Comparison of ENCODE assay signal across 1 cellular context in the genomic region with DNA sequence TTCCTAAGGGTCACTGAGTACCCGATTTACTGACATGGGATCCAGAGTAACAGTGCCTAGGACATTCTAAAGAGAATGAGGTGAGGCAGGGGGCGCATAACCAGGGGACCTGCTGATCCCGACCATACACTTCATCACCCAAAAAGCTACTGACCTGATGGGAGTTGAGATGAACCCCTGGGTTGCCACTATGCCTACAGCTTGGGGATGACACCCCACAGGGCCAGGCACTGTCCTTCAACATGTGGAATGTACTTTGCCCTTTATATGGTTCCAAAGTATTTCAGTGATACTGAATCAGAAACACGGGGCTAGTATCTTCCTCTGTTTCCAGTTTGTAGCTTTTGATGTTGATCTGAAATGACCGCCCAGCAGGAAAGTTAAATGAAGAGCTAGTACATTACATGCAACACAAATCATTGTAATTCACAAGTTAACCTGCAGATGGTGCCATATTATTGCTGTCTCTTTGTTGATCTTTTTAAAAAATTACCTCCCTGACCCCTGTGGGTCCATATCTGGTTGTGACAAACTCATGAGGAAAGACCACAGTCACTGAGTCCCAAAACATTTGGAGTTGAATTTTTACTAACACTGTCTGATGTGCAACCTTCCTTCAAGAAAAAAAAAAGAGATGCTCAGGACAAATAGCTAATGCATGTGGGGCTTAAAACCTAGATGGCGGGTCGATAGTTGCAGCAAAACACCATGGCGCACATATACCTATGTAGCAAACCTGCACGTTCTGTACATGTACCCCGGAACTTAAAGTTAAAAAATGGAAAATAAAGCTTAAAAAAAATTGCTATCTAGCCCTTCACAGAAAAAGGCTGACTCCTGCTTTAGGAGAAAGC.
TF ChIP-seq lines count a peak whose summit lies in the region.

No MANE protein-coding gene starts in this region.

TF ChIP-seq in K562, 482 proteins besides CTCF, POLR2A, EP300 and RAD21 (continued from another document):
- TF ChIP-seq, protein P1, sequence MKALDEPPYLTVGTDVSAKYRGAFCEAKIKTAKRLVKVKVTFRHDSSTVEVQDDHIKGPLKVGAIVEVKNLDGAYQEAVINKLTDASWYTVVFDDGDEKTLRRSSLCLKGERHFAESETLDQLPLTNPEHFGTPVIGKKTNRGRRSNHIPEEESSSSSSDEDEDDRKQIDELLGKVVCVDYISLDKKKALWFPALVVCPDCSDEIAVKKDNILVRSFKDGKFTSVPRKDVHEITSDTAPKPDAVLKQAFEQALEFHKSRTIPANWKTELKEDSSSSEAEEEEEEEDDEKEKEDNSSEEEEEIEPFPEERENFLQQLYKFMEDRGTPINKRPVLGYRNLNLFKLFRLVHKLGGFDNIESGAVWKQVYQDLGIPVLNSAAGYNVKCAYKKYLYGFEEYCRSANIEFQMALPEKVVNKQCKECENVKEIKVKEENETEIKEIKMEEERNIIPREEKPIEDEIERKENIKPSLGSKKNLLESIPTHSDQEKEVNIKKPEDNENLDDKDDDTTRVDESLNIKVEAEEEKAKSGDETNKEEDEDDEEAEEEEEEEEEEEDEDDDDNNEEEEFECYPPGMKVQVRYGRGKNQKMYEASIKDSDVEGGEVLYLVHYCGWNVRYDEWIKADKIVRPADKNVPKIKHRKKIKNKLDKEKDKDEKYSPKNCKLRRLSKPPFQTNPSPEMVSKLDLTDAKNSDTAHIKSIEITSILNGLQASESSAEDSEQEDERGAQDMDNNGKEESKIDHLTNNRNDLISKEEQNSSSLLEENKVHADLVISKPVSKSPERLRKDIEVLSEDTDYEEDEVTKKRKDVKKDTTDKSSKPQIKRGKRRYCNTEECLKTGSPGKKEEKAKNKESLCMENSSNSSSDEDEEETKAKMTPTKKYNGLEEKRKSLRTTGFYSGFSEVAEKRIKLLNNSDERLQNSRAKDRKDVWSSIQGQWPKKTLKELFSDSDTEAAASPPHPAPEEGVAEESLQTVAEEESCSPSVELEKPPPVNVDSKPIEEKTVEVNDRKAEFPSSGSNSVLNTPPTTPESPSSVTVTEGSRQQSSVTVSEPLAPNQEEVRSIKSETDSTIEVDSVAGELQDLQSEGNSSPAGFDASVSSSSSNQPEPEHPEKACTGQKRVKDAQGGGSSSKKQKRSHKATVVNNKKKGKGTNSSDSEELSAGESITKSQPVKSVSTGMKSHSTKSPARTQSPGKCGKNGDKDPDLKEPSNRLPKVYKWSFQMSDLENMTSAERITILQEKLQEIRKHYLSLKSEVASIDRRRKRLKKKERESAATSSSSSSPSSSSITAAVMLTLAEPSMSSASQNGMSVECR (CRISPR knock-in tag; IDR thresholded peaks at IDR 0.05) = no peak
- TF ChIP-seq BRF1 (IDR thresholded peaks at IDR 0.05; ENCODE audit: borderline replicate concordance, extremely low read depth, insufficient read length) (no peak), NCOA1 (IDR thresholded peaks at IDR 0.05; ENCODE audit: low read depth) (no peak), RBM22 (IDR thresholded peaks at IDR 0.05; ENCODE audit: low read depth, low read length, poor library complexity, severe bottlenecking) (no peak), FOXA3 (CRISPR knock-in tag; conservative IDR thresholded peaks at IDR 0.05 in 1 of 2, IDR thresholded peaks at IDR 0.05 in 1 of 2) (0 out of 4 replicates have a peak, but pooled peaks of 1 of the 2 experiments have one; percentile 13), ZNF699 (CRISPR knock-in tag; IDR thresholded peaks at IDR 0.05; ENCODE audit: insufficient replicate concordance) (no peak), ASH1L (IDR thresholded peaks at IDR 0.05; ENCODE audit: borderline replicate concordance, low read depth, partially characterized antibody) (no peak), HEY1 (CRISPR knock-in tag; IDR thresholded peaks at IDR 0.05; ENCODE audit: borderline replicate concordance) (no peak), KLF1 (tag; IDR thresholded peaks at IDR 0.05) (no peak), ARNT (IDR thresholded peaks at IDR 0.05) (peak in 1 of 2 experiments; percentile 44; a peak in 1 of 4 replicates), FOXM1 (IDR thresholded peaks at IDR 0.05; ENCODE audit: low read depth) (0 out of 2 replicates have a peak, but pooled peaks have one; percentile 23), FOXM1 (CRISPR knock-in tag; IDR thresholded peaks at IDR 0.05; ENCODE audit: low read depth) (no peak), ZNF77 (CRISPR knock-in tag; IDR thresholded peaks at IDR 0.05) (no peak), L3MBTL2 (IDR thresholded peaks at IDR 0.05) (no peak), PCBP2 (IDR thresholded peaks at IDR 0.05; ENCODE audit: low read depth, low read length, poor library complexity, severe bottlenecking) (no peak), RB1 (IDR thresholded peaks at IDR 0.05; ENCODE audit: low read depth) (no peak), ARID1B (IDR thresholded peaks at IDR 0.05) (no peak), FOXK1 (CRISPR knock-in tag; IDR thresholded peaks at IDR 0.05; ENCODE audit: borderline replicate concordance) (no peak), JUND (IDR thresholded peaks at IDR 0.05; ENCODE audit: borderline replicate concordance, low read depth, low read length) (peak; percentile 11; the same call in 1 of the 2 replicates), JUND (tag; IDR thresholded peaks at IDR 0.05; ENCODE audit: borderline replicate concordance, low read depth, low read length) (no peak), PTTG1 (tag; IDR thresholded peaks at IDR 0.05; ENCODE audit: low read depth) (no peak), RBFOX2 (IDR thresholded peaks at IDR 0.05; ENCODE audit: low read depth, low read length) (no peak), SP1 (CRISPR knock-in tag; IDR thresholded peaks at IDR 0.05) (no peak), NBN (IDR thresholded peaks at IDR 0.05; ENCODE audit: low read depth) (no peak), ZNF324 (CRISPR knock-in tag; IDR thresholded peaks at IDR 0.05) (no peak)
- TF ChIP-seq, protein P2, sequence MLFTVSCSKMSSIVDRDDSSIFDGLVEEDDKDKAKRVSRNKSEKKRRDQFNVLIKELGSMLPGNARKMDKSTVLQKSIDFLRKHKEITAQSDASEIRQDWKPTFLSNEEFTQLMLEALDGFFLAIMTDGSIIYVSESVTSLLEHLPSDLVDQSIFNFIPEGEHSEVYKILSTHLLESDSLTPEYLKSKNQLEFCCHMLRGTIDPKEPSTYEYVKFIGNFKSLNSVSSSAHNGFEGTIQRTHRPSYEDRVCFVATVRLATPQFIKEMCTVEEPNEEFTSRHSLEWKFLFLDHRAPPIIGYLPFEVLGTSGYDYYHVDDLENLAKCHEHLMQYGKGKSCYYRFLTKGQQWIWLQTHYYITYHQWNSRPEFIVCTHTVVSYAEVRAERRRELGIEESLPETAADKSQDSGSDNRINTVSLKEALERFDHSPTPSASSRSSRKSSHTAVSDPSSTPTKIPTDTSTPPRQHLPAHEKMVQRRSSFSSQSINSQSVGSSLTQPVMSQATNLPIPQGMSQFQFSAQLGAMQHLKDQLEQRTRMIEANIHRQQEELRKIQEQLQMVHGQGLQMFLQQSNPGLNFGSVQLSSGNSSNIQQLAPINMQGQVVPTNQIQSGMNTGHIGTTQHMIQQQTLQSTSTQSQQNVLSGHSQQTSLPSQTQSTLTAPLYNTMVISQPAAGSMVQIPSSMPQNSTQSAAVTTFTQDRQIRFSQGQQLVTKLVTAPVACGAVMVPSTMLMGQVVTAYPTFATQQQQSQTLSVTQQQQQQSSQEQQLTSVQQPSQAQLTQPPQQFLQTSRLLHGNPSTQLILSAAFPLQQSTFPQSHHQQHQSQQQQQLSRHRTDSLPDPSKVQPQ (CRISPR knock-in tag; IDR thresholded peaks at IDR 0.05; ENCODE audit: borderline replicate concordance) = no peak
- TF ChIP-seq, protein P3, sequence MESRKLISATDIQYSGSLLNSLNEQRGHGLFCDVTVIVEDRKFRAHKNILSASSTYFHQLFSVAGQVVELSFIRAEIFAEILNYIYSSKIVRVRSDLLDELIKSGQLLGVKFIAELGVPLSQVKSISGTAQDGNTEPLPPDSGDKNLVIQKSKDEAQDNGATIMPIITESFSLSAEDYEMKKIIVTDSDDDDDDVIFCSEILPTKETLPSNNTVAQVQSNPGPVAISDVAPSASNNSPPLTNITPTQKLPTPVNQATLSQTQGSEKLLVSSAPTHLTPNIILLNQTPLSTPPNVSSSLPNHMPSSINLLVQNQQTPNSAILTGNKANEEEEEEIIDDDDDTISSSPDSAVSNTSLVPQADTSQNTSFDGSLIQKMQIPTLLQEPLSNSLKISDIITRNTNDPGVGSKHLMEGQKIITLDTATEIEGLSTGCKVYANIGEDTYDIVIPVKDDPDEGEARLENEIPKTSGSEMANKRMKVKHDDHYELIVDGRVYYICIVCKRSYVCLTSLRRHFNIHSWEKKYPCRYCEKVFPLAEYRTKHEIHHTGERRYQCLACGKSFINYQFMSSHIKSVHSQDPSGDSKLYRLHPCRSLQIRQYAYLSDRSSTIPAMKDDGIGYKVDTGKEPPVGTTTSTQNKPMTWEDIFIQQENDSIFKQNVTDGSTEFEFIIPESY (CRISPR knock-in tag; IDR thresholded peaks at IDR 0.05) = peak; percentile 77
- TF ChIP-seq, protein P4, sequence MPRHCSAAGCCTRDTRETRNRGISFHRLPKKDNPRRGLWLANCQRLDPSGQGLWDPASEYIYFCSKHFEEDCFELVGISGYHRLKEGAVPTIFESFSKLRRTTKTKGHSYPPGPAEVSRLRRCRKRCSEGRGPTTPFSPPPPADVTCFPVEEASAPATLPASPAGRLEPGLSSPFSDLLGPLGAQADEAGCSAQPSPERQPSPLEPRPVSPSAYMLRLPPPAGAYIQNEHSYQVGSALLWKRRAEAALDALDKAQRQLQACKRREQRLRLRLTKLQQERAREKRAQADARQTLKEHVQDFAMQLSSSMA (CRISPR knock-in tag; IDR thresholded peaks at IDR 0.05) = no peak
- TF ChIP-seq, protein P5, sequence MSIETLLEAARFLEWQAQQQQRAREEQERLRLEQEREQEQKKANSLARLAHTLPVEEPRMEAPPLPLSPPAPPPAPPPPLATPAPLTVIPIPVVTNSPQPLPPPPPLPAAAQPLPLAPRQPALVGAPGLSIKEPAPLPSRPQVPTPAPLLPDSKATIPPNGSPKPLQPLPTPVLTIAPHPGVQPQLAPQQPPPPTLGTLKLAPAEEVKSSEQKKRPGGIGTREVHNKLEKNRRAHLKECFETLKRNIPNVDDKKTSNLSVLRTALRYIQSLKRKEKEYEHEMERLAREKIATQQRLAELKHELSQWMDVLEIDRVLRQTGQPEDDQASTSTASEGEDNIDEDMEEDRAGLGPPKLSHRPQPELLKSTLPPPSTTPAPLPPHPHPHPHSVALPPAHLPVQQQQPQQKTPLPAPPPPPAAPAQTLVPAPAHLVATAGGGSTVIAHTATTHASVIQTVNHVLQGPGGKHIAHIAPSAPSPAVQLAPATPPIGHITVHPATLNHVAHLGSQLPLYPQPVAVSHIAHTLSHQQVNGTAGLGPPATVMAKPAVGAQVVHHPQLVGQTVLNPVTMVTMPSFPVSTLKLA (conservative IDR thresholded peaks at IDR 0.05) = no peak
- TF ChIP-seq, protein P6, sequence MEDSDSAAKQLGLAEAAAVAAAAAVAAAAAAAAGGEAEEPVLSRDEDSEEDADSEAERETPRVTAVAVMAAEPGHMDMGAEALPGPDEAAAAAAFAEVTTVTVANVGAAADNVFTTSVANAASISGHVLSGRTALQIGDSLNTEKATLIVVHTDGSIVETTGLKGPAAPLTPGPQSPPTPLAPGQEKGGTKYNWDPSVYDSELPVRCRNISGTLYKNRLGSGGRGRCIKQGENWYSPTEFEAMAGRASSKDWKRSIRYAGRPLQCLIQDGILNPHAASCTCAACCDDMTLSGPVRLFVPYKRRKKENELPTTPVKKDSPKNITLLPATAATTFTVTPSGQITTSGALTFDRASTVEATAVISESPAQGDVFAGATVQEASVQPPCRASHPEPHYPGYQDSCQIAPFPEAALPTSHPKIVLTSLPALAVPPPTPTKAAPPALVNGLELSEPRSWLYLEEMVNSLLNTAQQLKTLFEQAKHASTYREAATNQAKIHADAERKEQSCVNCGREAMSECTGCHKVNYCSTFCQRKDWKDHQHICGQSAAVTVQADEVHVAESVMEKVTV (CRISPR knock-in tag; IDR thresholded peaks at IDR 0.05) = peak; percentile 76
- TF ChIP-seq, protein P7, sequence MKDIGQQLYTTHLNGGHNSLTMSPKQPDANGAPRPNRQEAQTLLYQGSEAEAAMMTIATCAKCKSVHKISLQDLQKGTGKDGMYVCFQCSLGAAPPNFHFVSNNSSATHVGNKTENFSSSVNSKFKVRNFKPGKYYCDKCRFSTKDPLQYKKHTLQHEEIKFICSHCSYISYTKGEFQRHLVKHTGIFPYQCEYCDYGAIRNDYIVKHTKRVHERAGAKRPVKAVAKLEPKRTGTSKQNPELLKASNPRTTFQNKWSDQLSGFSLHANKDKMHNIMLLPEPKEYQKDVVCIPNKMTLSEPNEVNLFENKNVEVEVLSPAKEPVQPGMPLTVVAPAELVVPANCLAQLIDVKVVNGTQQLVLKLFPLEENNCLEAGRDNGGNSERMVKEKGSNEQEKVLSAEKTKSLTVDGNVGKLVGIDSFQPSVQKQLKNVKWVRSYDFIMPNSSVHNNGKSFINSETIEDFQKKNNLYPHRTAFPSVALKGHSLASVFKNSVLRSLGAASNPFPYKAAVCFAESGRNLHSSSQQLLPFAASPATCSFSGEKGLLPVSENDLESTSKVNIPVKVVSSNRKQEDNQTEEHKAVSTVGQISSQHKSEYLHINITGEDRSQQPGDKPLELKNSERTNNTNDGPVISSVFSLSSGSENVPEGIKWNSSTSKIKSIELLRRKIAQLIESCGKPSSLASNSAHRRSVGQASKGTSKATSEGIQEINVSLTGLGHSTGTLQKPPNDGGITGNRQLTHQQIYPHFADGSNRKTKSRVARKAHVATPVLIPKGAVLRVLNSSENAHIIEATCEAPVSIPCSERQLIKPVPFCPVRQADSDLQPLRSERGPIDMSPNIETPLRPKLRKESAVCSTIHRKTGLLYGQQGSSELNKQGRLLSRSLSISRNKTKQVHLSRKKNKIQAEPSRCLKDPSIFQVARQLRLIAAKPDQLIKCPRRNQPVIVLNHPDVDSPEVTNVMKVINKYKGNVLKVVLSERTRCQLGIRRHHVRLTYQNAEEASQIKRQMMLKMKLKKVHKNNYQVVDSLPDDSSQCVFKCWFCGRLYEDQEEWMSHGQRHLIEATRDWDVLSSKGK (CRISPR knock-in tag; IDR thresholded peaks at IDR 0.05) = no peak
- TF ChIP-seq, protein P8, sequence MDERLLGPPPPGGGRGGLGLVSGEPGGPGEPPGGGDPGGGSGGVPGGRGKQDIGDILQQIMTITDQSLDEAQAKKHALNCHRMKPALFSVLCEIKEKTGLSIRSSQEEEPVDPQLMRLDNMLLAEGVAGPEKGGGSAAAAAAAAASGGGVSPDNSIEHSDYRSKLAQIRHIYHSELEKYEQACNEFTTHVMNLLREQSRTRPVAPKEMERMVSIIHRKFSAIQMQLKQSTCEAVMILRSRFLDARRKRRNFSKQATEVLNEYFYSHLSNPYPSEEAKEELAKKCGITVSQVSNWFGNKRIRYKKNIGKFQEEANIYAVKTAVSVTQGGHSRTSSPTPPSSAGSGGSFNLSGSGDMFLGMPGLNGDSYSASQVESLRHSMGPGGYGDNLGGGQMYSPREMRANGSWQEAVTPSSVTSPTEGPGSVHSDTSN (CRISPR knock-in tag; IDR thresholded peaks at IDR 0.05; ENCODE audit: low read depth) = no peak
- TF ChIP-seq, protein P8 (tag; conservative IDR thresholded peaks at IDR 0.05; ENCODE audit: low read depth) = 0 out of 2 replicates have a peak, but pooled peaks have one; percentile 26
